Comparison of ENCODE assay signal across 18 cellular contexts in the genomic region with DNA sequence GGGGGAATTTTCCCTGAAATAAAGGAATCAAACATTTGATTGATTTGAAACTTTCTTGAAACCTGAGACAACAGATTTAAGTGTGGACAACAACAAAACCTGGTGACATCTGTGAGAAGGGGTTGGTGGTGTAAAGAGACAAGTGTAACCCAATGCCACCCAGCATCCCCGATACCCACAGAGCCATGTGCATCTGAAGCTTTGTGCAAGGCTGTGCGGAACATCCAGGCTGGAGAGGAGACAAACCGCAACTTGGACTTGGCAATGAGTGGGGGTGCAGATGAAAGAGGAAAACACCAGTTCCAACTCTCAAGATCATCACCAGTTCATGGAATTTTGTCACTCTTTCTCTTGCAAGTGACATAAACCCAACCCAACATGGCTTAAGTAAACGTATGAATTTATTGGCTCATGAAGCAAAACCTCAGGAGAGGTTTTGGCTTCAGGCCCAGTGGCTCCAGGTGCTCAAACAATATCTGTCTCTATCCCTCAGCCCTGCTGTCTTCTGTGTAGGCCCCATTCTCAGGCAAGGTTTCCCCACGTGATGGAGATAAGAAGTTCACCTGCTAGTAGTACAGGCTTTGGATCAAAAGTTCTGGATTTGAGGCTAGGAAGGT. TPM values are rescaled to one million over a fixed set of nuclear protein-coding genes. Genes with fewer than 3 reads are reported as not detected.
A peak's percentile ranks its signal among the peaks of the same experiment; 100 is the strongest.
DNase-seq lines count a peak whose midpoint lies in the region; ATAC-seq and TF ChIP-seq lines count a peak whose summit lies in the region.
"Had no signal": no experiment of that assay in that cellular context is flagged by ENCODE, and none has a peak within 500 bp of the region (broad histone marks: within the 10 kb centered on the region; RNA-seq: fewer than 3 reads in every experiment).

No MANE protein-coding gene starts in this region.

- no peak overlapping the region for H3K27ac ChIP-seq in colonic mucosa
- H3K27ac ChIP-seq: PC-9, SK-N-MC, uterus had no signal

- H3K9me3 ChIP-seq in colonic mucosa, result no peaks in the 10 kb centered on the region
- H3K9me3 ChIP-seq: uterus had no signal

- TF ChIP-seq CTCF in colonic mucosa (IDR thresholded peaks at IDR 0.05), result no peak

- H3K9ac ChIP-seq in colonic mucosa (ENCODE audit: low read depth in 2 of 2, low read length in 2 of 2), result no peak overlapping the region

- intact Hi-C loops in colonic mucosa (cut with DNase I), result no loop called here

- no peaks in the 10 kb centered on the region for H3K27me3 ChIP-seq in colonic mucosa
- H3K27me3 ChIP-seq: uterus had no signal

- no peaks in the 10 kb centered on the region for H3K36me3 ChIP-seq in colonic mucosa
- H3K36me3 ChIP-seq: uterus had no signal

- ATAC-seq in GM21723 (IDR thresholded peaks at IDR 0.05; ENCODE audit: unreplicated experiment), result no peak
- ATAC-seq in HG02840 (IDR thresholded peaks at IDR 0.05; ENCODE audit: low FRiP score, unreplicated experiment), result no peak
- ATAC-seq: activated CD4-positive, alpha-beta T cell treated with anti-CD3 and anti-CD28 coated beads for 36 hours had no signal

- H3K4me3 ChIP-seq in colonic mucosa, result no peak overlapping the region
- H3K4me3 ChIP-seq: PC-9, SK-N-MC, uterus had no signal

- no peaks in the 10 kb centered on the region for H3K4me1 ChIP-seq in colonic mucosa
- H3K4me1 ChIP-seq: uterus had no signal

- peak; percentile 84 for DNase-seq in COR-L47 (lab: John Stamatoyannopoulos, UW)
- DNase-seq in NCI-H1105 (lab: John Stamatoyannopoulos, UW), result peak; percentile 97
- peak; percentile 63 for DNase-seq in NCI-H2196 (lab: John Stamatoyannopoulos, UW; ENCODE audit: unreplicated experiment)
- DNase-seq in colonic mucosa, result peak; percentile 72
- no peak for DNase-seq in iPS-NIHi11 (ENCODE audit: low spot score)
- DNase-seq in germinal center (ENCODE audit: low spot score), result no peak
- DNase-seq: activated CD4-positive, alpha-beta T cell treated with anti-CD3 and anti-CD28 coated beads for 36 hours; aorta; hippocampal formation; kidney glomerular epithelial cell; midbrain; NCI-H446; T1000; uterus had no signal

RNA-seq across cellular contexts. Expression of a gene that starts 55.2 kb away (rescaled TPM):
- under 1 TPM; 0.37 to 0.49 TPM for total RNA-seq in colonic mucosa
- total RNA-seq: activated CD4-positive, alpha-beta T cell treated with anti-CD3 and anti-CD28 coated beads for 36 hours; PC-9 had no signal

Comparison
In these comparisons a context has a peak if more than half of its experiments do, and no peak if none do; other contexts are left out.
1. DNase-seq: peak in COR-L47 (single experiment), NCI-H1105 (single experiment), NCI-H2196 (single experiment) and colonic mucosa (single experiment); none in iPS-NIHi11 (single experiment) and germinal center (single experiment).